Comparison of ENCODE assay signal across 1 cellular context in genomic region chr1:150295476-150295875, GRCh38.
TF ChIP-seq lines count a peak whose summit lies in the region.

No MANE protein-coding gene starts in this region.

TF ChIP-seq in K562, 482 proteins besides CTCF, POLR2A, EP300 and RAD21:
- no peak for TF ChIP-seq ELK1 (CRISPR knock-in tag; IDR thresholded peaks at IDR 0.05)
- TF ChIP-seq HOMEZ (CRISPR knock-in tag; IDR thresholded peaks at IDR 0.05): no peak
- TF ChIP-seq TBP (optimal IDR thresholded peaks at IDR 0.05; ENCODE audit: low read depth, low read length): no peak
- TF ChIP-seq KLF6 (CRISPR knock-in tag; IDR thresholded peaks at IDR 0.05; ENCODE audit: borderline replicate concordance): no peak
- no peak for TF ChIP-seq PHF20 (IDR thresholded peaks at IDR 0.05; ENCODE audit: partially characterized antibody)
- TF ChIP-seq GATAD2A (IDR thresholded peaks at IDR 0.05): no peak
- TF ChIP-seq HBP1 (CRISPR knock-in tag; IDR thresholded peaks at IDR 0.05): no peak
- no peak for TF ChIP-seq NFXL1 (CRISPR knock-in tag; IDR thresholded peaks at IDR 0.05)
TF ChIP-seq in K562: peak in this region for 0.
